ENCODE assay signal across 19 cellular contexts in genomic region chr11:45213316-45213665, GRCh38.
"Had no signal": no experiment of that assay in that cellular context is flagged by ENCODE, and none has a peak within 500 bp of the region (broad histone marks: within the 10 kb centered on the region; RNA-seq: fewer than 3 reads in every experiment).

No MANE protein-coding gene starts in this region.

- H3K36me3 ChIP-seq: brain microvascular endothelial cell had no signal

- H3K27me3 ChIP-seq: brain microvascular endothelial cell, cardiac muscle cell had no signal

- H3K4me3 ChIP-seq: cardiac muscle cell had no signal

- DNase-seq: activated CD4-positive, alpha-beta T cell treated with anti-CD3 and anti-CD28 coated beads for 4 hours; activated CD8-positive, alpha-beta memory T cell treated with anti-CD3 and anti-CD28 coated beads, Interleukin-2, amount 50 U/mL, for 4 hours; activated CD8-positive, alpha-beta T cell treated with anti-CD3 and anti-CD28 coated beads for 36 hours; activated naive CD4-positive, alpha-beta T cell; activated T-cell treated with anti-CD3 and anti-CD28 coated beads, Interleukin-2, amount 50 U/mL, for 72 hours; brain microvascular endothelial cell; Kasumi-1; KBM-7; NCI-H1092; NCI-H1417 treated with DMSO at 0.1 percent for 48 hours; NCI-H1694; NCI-H2107; NCI-H2171 treated with DMSO at 0.1 percent for 48 hours; NCI-H226; NCI-H510A; NCI-H526 treated with DMSO at 0.1 percent for 48 hours; NK-92 treated with Interleukin-12 subunit alpha and Interleukin-12 subunit beta, amount 100 ng/mL, for 24 hours; SHP77 had no signal

- H3K27ac ChIP-seq: brain microvascular endothelial cell, cardiac muscle cell had no signal
